ENCODE assay signal across 19 cellular contexts in the genomic region with DNA sequence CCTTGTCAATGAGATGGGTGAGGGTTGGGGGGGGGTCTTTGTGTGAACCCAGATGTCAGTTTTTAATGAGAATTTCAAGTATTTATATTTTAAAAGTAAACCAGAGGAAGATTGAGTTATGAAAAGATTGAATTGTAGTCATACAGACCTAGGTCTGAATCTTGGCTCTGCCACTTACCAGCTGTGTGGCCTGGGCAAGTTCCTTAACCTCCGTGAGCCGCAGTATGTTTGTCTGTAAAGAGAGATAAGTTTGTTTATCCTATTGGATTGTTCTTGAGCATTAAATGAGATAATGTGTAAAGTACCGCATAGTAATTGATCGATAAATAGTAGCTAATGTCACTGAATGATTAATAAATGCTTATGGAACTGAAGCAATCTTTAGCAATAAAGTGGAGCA.
DNase-seq lines count a peak whose midpoint lies in the region; ATAC-seq, FAIRE-seq and TF ChIP-seq lines count a peak whose summit lies in the region.
"Had no signal": no experiment of that assay in that cellular context is flagged by ENCODE, and none has a peak within 500 bp of the region (broad histone marks: within the 10 kb centered on the region; RNA-seq: fewer than 3 reads in every experiment).

No MANE protein-coding gene starts in this region.

- ATAC-seq in pancreas (peak; percentile 44 to 94 (median 69)), GM21526 (IDR thresholded peaks at IDR 0.05; ENCODE audit: low FRiP score, unreplicated experiment) (no peak), GM18858 (IDR thresholded peaks at IDR 0.05; ENCODE audit: unreplicated experiment) (no peak)
- ATAC-seq: GM23338 had no signal

- H4K20me1 ChIP-seq in SU-DHL-6 (ENCODE audit: low read depth, low read length) = no peaks in the 10 kb centered on the region

- H3K4me3 ChIP-seq in SU-DHL-6 (ENCODE audit: insufficient read depth, low read length, poor library complexity, severe bottlenecking) (no peak overlapping the region), pancreas (no peak overlapping the region)
- H3K4me3 ChIP-seq: GM23338 had no signal

- H3K36me3 ChIP-seq in SU-DHL-6 (ENCODE audit: low read length) = no peaks in the 10 kb centered on the region
- no peaks in the 10 kb centered on the region for H3K36me3 ChIP-seq in pancreas
- H3K36me3 ChIP-seq: BE2C had no signal

- 34 to 37% methylated on average over 4 of the region's 4 CpGs for WGBS in pancreas, 2 donors

- peaks cover 7% of the 10 kb centered on the region; the same call in 1 of the 2 replicates for H3K79me2 ChIP-seq in SU-DHL-6 (ENCODE audit: insufficient read depth, low read length)

- H3K9me3 ChIP-seq in SU-DHL-6 (ENCODE audit: insufficient read depth, low read length) (no peaks in the 10 kb centered on the region), pancreas (no peaks in the 10 kb centered on the region)
- H3K9me3 ChIP-seq: BE2C had no signal

- no peak for TF ChIP-seq CTCF in SU-DHL-6 (IDR thresholded peaks at IDR 0.05; ENCODE audit: insufficient read depth, low read length, poor library complexity, severe bottlenecking)
- TF ChIP-seq CTCF in pancreas (IDR thresholded peaks at IDR 0.05) = no peak

- H3K9me3 Mint-ChIP-seq in IgD-negative memory B cell = no peaks in the 10 kb centered on the region
- H3K9me3 Mint-ChIP-seq: CD4-positive, CD25-positive, alpha-beta regulatory T cell; CD8-positive, alpha-beta memory T cell; GM23338 had no signal

- peak overlapping the region; percentile 10 for H3K4me2 ChIP-seq in SU-DHL-6 (ENCODE audit: low read depth, low read length, poor library complexity, severe bottlenecking)
- H3K4me2 ChIP-seq: GM23338 had no signal

- H3K9me2 ChIP-seq in SU-DHL-6 (replicated peaks; ENCODE audit: insufficient read depth, low read length) = no peaks in the 10 kb centered on the region

- intact Hi-C loops in pancreas (cut with DNase I) = no loop called here

- peak in 2 of 6 donors; percentile 13 to 25 for DNase-seq in pancreas
- DNase-seq in putamen (ENCODE audit: low spot score) = no peak
- DNase-seq: BE2C; C1 segment of cervical spinal cord; CD4-positive, CD25-positive, alpha-beta regulatory T cell; CD8-positive, alpha-beta memory T cell; COR-L47; DMS 273 treated with DMSO at 0.1 percent for 48 hours; DMS53; DND-41; HCEC 1CT had no signal

- H2AFZ ChIP-seq in SU-DHL-6 (ENCODE audit: low read depth, low read length, severe bottlenecking) = no peak overlapping the region
- H2AFZ ChIP-seq: GM23338 had no signal

- H3K4me3 Mint-ChIP-seq in IgD-negative memory B cell = peak overlapping the region; percentile 65 to 93 (median 85)
- H3K4me3 Mint-ChIP-seq: CD4-positive, CD25-positive, alpha-beta regulatory T cell; CD8-positive, alpha-beta memory T cell; GM23338 had no signal

- peak overlapping the region; percentile 73 to 96 (median 94) for H3K27ac Mint-ChIP-seq in IgD-negative memory B cell
- H3K27ac Mint-ChIP-seq: CD4-positive, CD25-positive, alpha-beta regulatory T cell; GM23338 had no signal

- H3F3A ChIP-seq in SU-DHL-6 (ENCODE audit: insufficient read depth) = no peaks in the 10 kb centered on the region; the same call in 1 of the 2 replicates

- peaks cover 0 to 7% (median 4%) of the 10 kb centered on the region in 3 donors for H3K4me1 ChIP-seq in pancreas
- H3K4me1 ChIP-seq: BE2C had no signal

- peaks cover 35 to 42% (median 40%) of the 10 kb centered on the region in 3 donors for H3K4me1 Mint-ChIP-seq in IgD-negative memory B cell
- H3K4me1 Mint-ChIP-seq: CD4-positive, CD25-positive, alpha-beta regulatory T cell; CD8-positive, alpha-beta memory T cell; GM23338 had no signal

- H3K36me3 Mint-ChIP-seq in IgD-negative memory B cell = peaks cover 2% of the 10 kb centered on the region
- H3K36me3 Mint-ChIP-seq: CD4-positive, CD25-positive, alpha-beta regulatory T cell; CD8-positive, alpha-beta memory T cell had no signal

- no peaks in the 10 kb centered on the region for H3K27me3 ChIP-seq in SU-DHL-6 (ENCODE audit: low read length)
- no peaks in the 10 kb centered on the region for H3K27me3 ChIP-seq in pancreas
- H3K27me3 ChIP-seq: BE2C had no signal

- no peak for FAIRE-seq in pancreas (lab: Jason Lieb, UNC)
- FAIRE-seq: G401.6, GM12891, H54 had no signal

- H3K9ac ChIP-seq in SU-DHL-6 (ENCODE audit: low read length) = no peak overlapping the region

- no peak overlapping the region for H3K27ac ChIP-seq in SU-DHL-6 (ENCODE audit: low read depth, low read length)
- no peak overlapping the region for H3K27ac ChIP-seq in pancreas

- H3K27me3 Mint-ChIP-seq in IgD-negative memory B cell = peaks cover 1% of the 10 kb centered on the region
- H3K27me3 Mint-ChIP-seq: CD4-positive, CD25-positive, alpha-beta regulatory T cell had no signal

Comparison
In these comparisons a context has a peak if more than half of its experiments do, and no peak if none do; other contexts are left out.
1. ATAC-seq: peak in pancreas (4 of 4); none in GM21526 (single experiment) and GM18858 (single experiment).